Comparison of ENCODE assay signal across 16 cellular contexts in genomic region chr3:19103510-19103909, GRCh38. TPM values are rescaled to one million over a fixed set of nuclear protein-coding genes. Genes with fewer than 3 reads are reported as not detected.
DNase-seq lines count a peak whose midpoint lies in the region; ATAC-seq and TF ChIP-seq lines count a peak whose summit lies in the region.
"Had no signal": no experiment of that assay in that cellular context is flagged by ENCODE, and none has a peak within 500 bp of the region (broad histone marks: within the 10 kb centered on the region; RNA-seq: fewer than 3 reads in every experiment).

No MANE protein-coding gene starts in this region.

- H2AFZ ChIP-seq in KMS-11 (ENCODE audit: low read depth), result peak overlapping the region; percentile 34; the same call in 1 of the 2 replicates

- no peak overlapping the region for H3K27ac Mint-ChIP-seq in activated CD4-positive, alpha-beta T cell treated with anti-CD3 and anti-CD28 coated beads, Interleukin-2, amount 10 ng/mL, durations not matched to agents 24 days and 14 days
- peak overlapping the region; percentile 72 to 78 for H3K27ac Mint-ChIP-seq in effector memory CD8-positive, alpha-beta T cell
- H3K27ac Mint-ChIP-seq in progenitor cell of endocrine pancreas, result no peak overlapping the region
- no peak overlapping the region for H3K27ac Mint-ChIP-seq in CD14-positive monocyte

- H3K36me3 Mint-ChIP-seq in activated CD4-positive, alpha-beta T cell treated with anti-CD3 and anti-CD28 coated beads, Interleukin-2, amount 10 ng/mL, durations not matched to agents 24 days and 14 days (ENCODE audit: low read depth), result no peaks in the 10 kb centered on the region
- peaks cover 3% of the 10 kb centered on the region for H3K36me3 Mint-ChIP-seq in effector memory CD8-positive, alpha-beta T cell (ENCODE audit: insufficient read depth)
- no peaks in the 10 kb centered on the region for H3K36me3 Mint-ChIP-seq in progenitor cell of endocrine pancreas (ENCODE audit: insufficient read depth)
- H3K36me3 Mint-ChIP-seq in CD14-positive monocyte, result no peaks in the 10 kb centered on the region

- no peaks in the 10 kb centered on the region for H4K20me1 ChIP-seq in KMS-11 (ENCODE audit: insufficient read depth)

- peak overlapping the region; percentile 42; the same call in 1 of the 2 replicates for H3K4me2 ChIP-seq in KMS-11

- H3K9ac ChIP-seq in KMS-11, result peak overlapping the region; percentile 42; the same call in 1 of the 2 replicates

- no peaks in the 10 kb centered on the region for H3K27me3 ChIP-seq in KMS-11 (ENCODE audit: insufficient read depth, low read depth)
- no peaks in the 10 kb centered on the region for H3K27me3 ChIP-seq in foreskin keratinocyte
- no peaks in the 10 kb centered on the region for H3K27me3 ChIP-seq in Peyer's patch
- H3K27me3 ChIP-seq: spleen, upper lobe of left lung had no signal

- H3K79me2 ChIP-seq in KMS-11 (ENCODE audit: insufficient read depth, low read depth), result no peaks in the 10 kb centered on the region

- H3K4me3 ChIP-seq in KMS-11 (IDR thresholded peaks at IDR 0.05; ENCODE audit: insufficient read depth, low read depth, low read length) (no peak overlapping the region), Peyer's patch (peak overlapping the region in 1 of 4 donors; percentile 33)

- no peak for DNase-seq in activated CD4-positive, alpha-beta T cell treated with anti-CD3 and anti-CD28 coated beads, Interleukin-2, amount 10 ng/mL, durations not matched to agents 24 days and 14 days
- DNase-seq in activated CD4-positive, alpha-beta T cell treated with anti-CD3 and anti-CD28 coated beads for 4 hours, result no peak
- DNase-seq in effector memory CD8-positive, alpha-beta T cell, result no peak
- DNase-seq in progenitor cell of endocrine pancreas (ENCODE audit: low spot score, unreplicated experiment), result no peak
- no peak for DNase-seq in foreskin keratinocyte
- no peak for DNase-seq in Peyer's patch
- no peak for DNase-seq in CD14-positive monocyte (ENCODE audit: low spot score)
- DNase-seq: caudate nucleus, heart right ventricle, left ventricle myocardium superior, NCI-H510A treated with DMSO at 0.1 percent for 48 hours, occipital lobe, spleen had no signal

- H3K4me3 Mint-ChIP-seq in activated CD4-positive, alpha-beta T cell treated with anti-CD3 and anti-CD28 coated beads, Interleukin-2, amount 10 ng/mL, durations not matched to agents 24 days and 14 days, result peak overlapping the region; percentile 77
- H3K4me3 Mint-ChIP-seq in effector memory CD8-positive, alpha-beta T cell, result peak overlapping the region; percentile 69 to 74
- peak overlapping the region; percentile 80 for H3K4me3 Mint-ChIP-seq in progenitor cell of endocrine pancreas (ENCODE audit: low read depth)
- H3K4me3 Mint-ChIP-seq in CD14-positive monocyte, result no peak overlapping the region

- ATAC-seq in effector memory CD8-positive, alpha-beta T cell (replicated peaks), result no peak
- ATAC-seq in foreskin keratinocyte, result no peak
- ATAC-seq: HCT116, heart right ventricle, left ventricle myocardium superior had no signal

- intact Hi-C loops in activated CD4-positive, alpha-beta T cell treated with anti-CD3 and anti-CD28 coated beads, Interleukin-2, amount 10 ng/mL, durations not matched to agents 24 days and 14 days (cut with micrococcal nuclease), result no loop called here
- intact Hi-C loops in CD14-positive monocyte (cut with micrococcal nuclease), result no loop called here

- no peaks in the 10 kb centered on the region for H3K9me3 Mint-ChIP-seq in activated CD4-positive, alpha-beta T cell treated with anti-CD3 and anti-CD28 coated beads, Interleukin-2, amount 10 ng/mL, durations not matched to agents 24 days and 14 days
- no peaks in the 10 kb centered on the region for H3K9me3 Mint-ChIP-seq in effector memory CD8-positive, alpha-beta T cell
- H3K9me3 Mint-ChIP-seq in progenitor cell of endocrine pancreas (ENCODE audit: low read depth), result peaks cover 7% of the 10 kb centered on the region
- peaks cover 12 to 20% (median 14%) of the 10 kb centered on the region in 7 donors for H3K9me3 Mint-ChIP-seq in CD14-positive monocyte

- H3K4me1 Mint-ChIP-seq in activated CD4-positive, alpha-beta T cell treated with anti-CD3 and anti-CD28 coated beads, Interleukin-2, amount 10 ng/mL, durations not matched to agents 24 days and 14 days, result no peaks in the 10 kb centered on the region
- peaks cover 0 to 2% of the 10 kb centered on the region in 2 donors for H3K4me1 Mint-ChIP-seq in effector memory CD8-positive, alpha-beta T cell (ENCODE audit: low read depth in 2 of 2)
- H3K4me1 Mint-ChIP-seq in progenitor cell of endocrine pancreas (ENCODE audit: low read depth) (no peaks in the 10 kb centered on the region), CD14-positive monocyte (peaks cover 8% of the 10 kb centered on the region)

- H3K9me3 ChIP-seq in Peyer's patch, result no peaks in the 10 kb centered on the region
- H3K9me3 ChIP-seq: upper lobe of left lung had no signal

- H3K27me3 Mint-ChIP-seq in activated CD4-positive, alpha-beta T cell treated with anti-CD3 and anti-CD28 coated beads, Interleukin-2, amount 10 ng/mL, durations not matched to agents 24 days and 14 days, result no peaks in the 10 kb centered on the region
- no peaks in the 10 kb centered on the region for H3K27me3 Mint-ChIP-seq in effector memory CD8-positive, alpha-beta T cell
- H3K27me3 Mint-ChIP-seq in progenitor cell of endocrine pancreas (no peaks in the 10 kb centered on the region), CD14-positive monocyte (ENCODE audit: low read depth in 3 of 3) (peaks cover 0 to 2% (median 0%) of the 10 kb centered on the region in 3 donors)

- H3K27ac ChIP-seq in KMS-11 (no peak overlapping the region), foreskin keratinocyte (no peak overlapping the region), Peyer's patch (no peak overlapping the region)
- H3K27ac ChIP-seq: upper lobe of left lung had no signal

- no peak for TF ChIP-seq CTCF in KMS-11 (conservative IDR thresholded peaks at IDR 0.05; ENCODE audit: low read depth, low read length)
- no peak for TF ChIP-seq CTCF in progenitor cell of endocrine pancreas (IDR thresholded peaks at IDR 0.05; ENCODE audit: unreplicated experiment)
- TF ChIP-seq CTCF in foreskin keratinocyte (conservative IDR thresholded peaks at IDR 0.05), result no peak
- no peak for TF ChIP-seq CTCF in Peyer's patch (IDR thresholded peaks at IDR 0.05)
- no peak for TF ChIP-seq CTCF in CD14-positive monocyte (IDR thresholded peaks at IDR 0.05)

- H3K36me3 ChIP-seq in KMS-11 (ENCODE audit: insufficient read depth) (no peaks in the 10 kb centered on the region), Peyer's patch (no peaks in the 10 kb centered on the region)
- H3K36me3 ChIP-seq: heart right ventricle, spleen, upper lobe of left lung had no signal

- H3K4me1 ChIP-seq in KMS-11 (ENCODE audit: low read depth, poor library complexity, severe bottlenecking) (no peaks in the 10 kb centered on the region), foreskin keratinocyte (peaks cover 5% of the 10 kb centered on the region), Peyer's patch (no peaks in the 10 kb centered on the region)
- H3K4me1 ChIP-seq: heart right ventricle, spleen, upper lobe of left lung had no signal

- TF ChIP-seq POLR2A in Peyer's patch (IDR thresholded peaks at IDR 0.05), result no peak

RNA-seq across cellular contexts. Expression of gene KCNH8, which starts 44.8 kb away (rescaled TPM):
- total RNA-seq in activated CD4-positive, alpha-beta T cell treated with anti-CD3 and anti-CD28 coated beads, Interleukin-2, amount 10 ng/mL, durations not matched to agents 24 days and 14 days, result not detected in 2 replicates
- total RNA-seq in progenitor cell of endocrine pancreas (9.8 and 10.0 TPM in 2 replicates), foreskin keratinocyte (not detected in 2 replicates), Peyer's patch (1 to 10 TPM in 3 of 4 donors, under 1 TPM in 1; 0.18 to 4.1 (median 1.7) TPM)
- polyA plus RNA-seq in foreskin keratinocyte (not detected in 2 replicates), CD14-positive monocyte (not detected)

Comparison
In these comparisons a context has a peak if more than half of its experiments do, and no peak if none do; other contexts are left out.
1. H3K27ac Mint-ChIP-seq: peak in effector memory CD8-positive, alpha-beta T cell (2 of 2); none in activated CD4-positive, alpha-beta T cell treated with anti-CD3 and anti-CD28 coated beads, Interleukin-2, amount 10 ng/mL, durations not matched to agents 24 days and 14 days (single experiment), progenitor cell of endocrine pancreas (single experiment) and CD14-positive monocyte (0 of 7).
2. H3K4me3 Mint-ChIP-seq: peak in activated CD4-positive, alpha-beta T cell treated with anti-CD3 and anti-CD28 coated beads, Interleukin-2, amount 10 ng/mL, durations not matched to agents 24 days and 14 days (single experiment), effector memory CD8-positive, alpha-beta T cell (2 of 2) and progenitor cell of endocrine pancreas (single experiment); none in CD14-positive monocyte (0 of 2).